ENCODE assay signal across 16 cellular contexts in genomic region chr19:39007096-39007495, GRCh38. TPM values are rescaled to one million over a fixed set of nuclear protein-coding genes. Genes with fewer than 3 reads are reported as not detected.
DNase-seq lines count a peak whose midpoint lies in the region; ATAC-seq and TF ChIP-seq lines count a peak whose summit lies in the region.
"Had no signal": no experiment of that assay in that cellular context is flagged by ENCODE, and none has a peak within 500 bp of the region (broad histone marks: within the 10 kb centered on the region; RNA-seq: fewer than 3 reads in every experiment).

No MANE protein-coding gene starts in this region.

- DNase-seq in ELF-1 (ENCODE audit: low read depth, low spot score) (peak; percentile 78), NCI-H146 treated with DMSO at 0.1 percent for 48 hours (lab: John Stamatoyannopoulos, UW; ENCODE audit: unreplicated experiment) (peak; percentile 67), WTC11 (ENCODE audit: low spot score) (peak; percentile 23), foreskin melanocyte (no peak), NOMO-1 treated with dmso at 0.1 percent for 144 hours (lab: John Stamatoyannopoulos, UW; ENCODE audit: unreplicated experiment) (no peak)
- DNase-seq in stimulated activated effector memory CD8-positive, alpha-beta T cell treated with anti-CD3 and anti-CD28 coated beads, Interleukin-12 subunit alpha, Interleukin-12 subunit beta, amount 100 ng/mL, for 72 hours (ENCODE audit: low spot score in 2 of 2): no peak
- DNase-seq: ACHN, GDM1, GOT3, NCI-H1105, NCI-H1694 treated with DMSO at 0.1 percent for 48 hours, RPMI8226, SHP77 treated with DMSO at 0.1 percent for 48 hours, SK-N-SH, T-cell had no signal

- no peaks in the 10 kb centered on the region for H3K9me3 Mint-ChIP-seq in WTC11
- no peaks in the 10 kb centered on the region for H3K9me3 Mint-ChIP-seq in stimulated activated effector memory CD8-positive, alpha-beta T cell treated with anti-CD3 and anti-CD28 coated beads, Interleukin-12 subunit alpha, Interleukin-12 subunit beta, amount 100 ng/mL, for 72 hours
- H3K9me3 Mint-ChIP-seq: T-cell had no signal

- H3K4me3 Mint-ChIP-seq in WTC11: no peak overlapping the region
- H3K4me3 Mint-ChIP-seq in stimulated activated effector memory CD8-positive, alpha-beta T cell treated with anti-CD3 and anti-CD28 coated beads, Interleukin-12 subunit alpha, Interleukin-12 subunit beta, amount 100 ng/mL, for 72 hours: no peak overlapping the region
- H3K4me3 Mint-ChIP-seq: T-cell had no signal

- no peaks in the 10 kb centered on the region; the same call in 1 of the 2 replicates for H3K27me3 Mint-ChIP-seq in WTC11 (ENCODE audit: low read depth)

- peak overlapping the region; percentile 96; the same call in 1 of the 2 replicates for H3K27ac Mint-ChIP-seq in WTC11
- H3K27ac Mint-ChIP-seq in stimulated activated effector memory CD8-positive, alpha-beta T cell treated with anti-CD3 and anti-CD28 coated beads, Interleukin-12 subunit alpha, Interleukin-12 subunit beta, amount 100 ng/mL, for 72 hours: peak overlapping the region; percentile 61
- H3K27ac Mint-ChIP-seq: T-cell had no signal

- no peaks in the 10 kb centered on the region for H3K36me3 Mint-ChIP-seq in WTC11
- H3K36me3 Mint-ChIP-seq in stimulated activated effector memory CD8-positive, alpha-beta T cell treated with anti-CD3 and anti-CD28 coated beads, Interleukin-12 subunit alpha, Interleukin-12 subunit beta, amount 100 ng/mL, for 72 hours: no peaks in the 10 kb centered on the region
- H3K36me3 Mint-ChIP-seq: T-cell had no signal

- no peak for TF ChIP-seq CTCF in WTC11 (IDR thresholded peaks at IDR 0.05)

- peaks cover 3% of the 10 kb centered on the region for H3K4me1 Mint-ChIP-seq in WTC11
- peaks cover 13% of the 10 kb centered on the region for H3K4me1 Mint-ChIP-seq in stimulated activated effector memory CD8-positive, alpha-beta T cell treated with anti-CD3 and anti-CD28 coated beads, Interleukin-12 subunit alpha, Interleukin-12 subunit beta, amount 100 ng/mL, for 72 hours

- CTCF ChIA-PET in WTC11 (lab: Charles Lee): interaction anchor here (0.9 kb wide), 1 partner anchor 54 kb away, joined by 4 read pairs; no protein-coding TSS in a partner anchor

- POLR2A ChIA-PET in WTC11 (lab: Charles Lee): interaction anchor here (0.6 kb wide), 1 partner anchor 26 kb away, joined by 3 read pairs; no protein-coding TSS in a partner anchor

- ATAC-seq in WTC11 (no peak), GM19324 (IDR thresholded peaks at IDR 0.05; ENCODE audit: low FRiP score, unreplicated experiment) (no peak)
- no peak for ATAC-seq in stimulated activated effector memory CD8-positive, alpha-beta T cell treated with anti-CD3 and anti-CD28 coated beads, Interleukin-12 subunit alpha, Interleukin-12 subunit beta, amount 100 ng/mL, for 72 hours
- ATAC-seq: T-cell had no signal

TF ChIP-seq in WTC11, 78 proteins besides CTCF, POLR2A, EP300 and RAD21:
- no peak for TF ChIP-seq ZNF281 (CRISPR knock-in tag; IDR thresholded peaks at IDR 0.05)
- TF ChIP-seq ATF6 (CRISPR knock-in tag; IDR thresholded peaks at IDR 0.05): no peak
- no peak for TF ChIP-seq ZNF425 (CRISPR knock-in tag; conservative IDR thresholded peaks at IDR 0.05)
- TF ChIP-seq ZMAT4 (CRISPR knock-in tag; IDR thresholded peaks at IDR 0.05): no peak
- no peak for TF ChIP-seq CREM (CRISPR knock-in tag; IDR thresholded peaks at IDR 0.05)

RNA-seq across cellular contexts. Expression of gene FBXO27, which starts 25.3 kb away (rescaled TPM):
- total RNA-seq in WTC11 (2021): 18.9 to 22.7 TPM (median 20.0 TPM) in 3 replicates

RNA-seq across cellular contexts. Expression of gene FBXO17, which starts 31.6 kb away (rescaled TPM):
- 16.8 to 22.2 TPM (median 18.6 TPM) in 3 replicates for total RNA-seq in WTC11 (2021)

Comparison
In these comparisons a context has a peak if more than half of its experiments do, and no peak if none do; other contexts are left out.
1. DNase-seq: peak in ELF-1 (single experiment), NCI-H146 treated with DMSO at 0.1 percent for 48 hours (single experiment) and WTC11 (single experiment); none in stimulated activated effector memory CD8-positive, alpha-beta T cell treated with anti-CD3 and anti-CD28 coated beads, Interleukin-12 subunit alpha, Interleukin-12 subunit beta, amount 100 ng/mL, for 72 hours (0 of 2), foreskin melanocyte (single experiment) and NOMO-1 treated with dmso at 0.1 percent for 144 hours (single experiment).